ENCODE assay signal across 8 cellular contexts in the genomic region with DNA sequence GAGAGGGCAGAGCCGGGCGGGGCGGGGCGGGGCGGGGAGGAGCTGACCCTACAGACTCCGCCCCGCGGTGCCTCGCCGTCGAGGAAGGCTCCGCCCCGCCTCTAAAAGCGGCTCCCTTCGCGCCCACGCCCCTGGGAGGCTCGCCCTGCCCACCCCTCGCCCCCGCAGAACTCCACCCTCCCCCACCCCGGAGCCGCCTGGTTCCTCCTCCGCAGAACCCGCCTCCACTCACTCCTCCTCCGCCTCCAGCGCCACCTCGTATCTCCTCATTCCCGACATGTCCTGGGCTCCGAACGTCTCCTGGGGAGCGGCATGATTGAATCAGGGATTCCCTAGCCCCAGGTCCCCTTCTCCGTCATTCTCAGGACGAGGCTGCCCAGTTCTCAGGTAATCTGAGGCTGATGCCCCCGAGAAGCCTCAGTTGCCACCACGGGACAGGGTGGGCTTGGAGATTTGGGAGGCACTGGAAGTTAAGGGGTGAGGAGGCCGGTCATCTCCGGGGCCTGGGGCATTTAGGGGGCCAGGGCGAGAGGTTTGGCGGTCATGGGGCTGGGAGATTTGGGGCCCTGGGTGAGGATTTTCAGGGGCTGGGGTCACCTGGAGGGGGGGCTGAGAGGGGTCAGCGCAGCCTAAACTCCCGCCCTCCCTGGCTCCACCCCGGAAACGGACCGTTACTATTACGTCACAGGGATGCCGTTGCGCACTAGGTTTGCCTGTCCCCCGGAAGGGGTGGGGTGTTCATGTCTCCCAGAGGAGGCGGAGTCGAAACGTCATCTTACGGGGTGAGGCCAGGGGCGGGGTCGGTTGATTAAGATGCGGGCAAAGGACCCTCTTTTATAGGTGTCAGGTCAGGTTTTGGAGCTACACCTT. TPM values are rescaled to one million over a fixed set of nuclear protein-coding genes. Genes with fewer than 3 reads are reported as not detected.
DNase-seq lines count a peak whose midpoint lies in the region; ATAC-seq, FAIRE-seq and TF ChIP-seq lines count a peak whose summit lies in the region.

No MANE protein-coding gene starts in this region.

- no peak for TF ChIP-seq EP300 in A549 (IDR thresholded peaks at IDR 0.05)

- TF ChIP-seq POLR2A in A549 (IDR thresholded peaks at IDR 0.05; ENCODE audit: low read length), result peak; percentile 47

- WGBS in A549 (ENCODE audit: missing lambda C conversion rate), result under 1% methylated on average over 26 of the region's 55 CpGs

- no peak for TF ChIP-seq CTCF in A549 (IDR thresholded peaks at IDR 0.05)
- no peak for TF ChIP-seq CTCF in kidney (IDR thresholded peaks at IDR 0.05; ENCODE audit: borderline replicate concordance, extremely low read depth, insufficient read depth)

- intact Hi-C loops in kidney (cut with DNase I), result no loop called here

- peak; percentile 79 to 86 for ATAC-seq in A549
- ATAC-seq in GM19025 (IDR thresholded peaks at IDR 0.05; ENCODE audit: low read depth, unreplicated experiment), result peak; percentile 72
- peak; percentile 78 for ATAC-seq in HG03280 (IDR thresholded peaks at IDR 0.05; ENCODE audit: unreplicated experiment)

- CTCF ChIA-PET in A549 (lab: Yijun Ruan, JAX), result interaction anchor here (1.2 to 12.1 kb wide), 11 partner anchors 9 to 332 kb away, joined by 3 to 288 read pairs (median 4); a partner anchor contains a TSS

- H3K4me1 ChIP-seq in A549, result peaks cover 8% of the 10 kb centered on the region
- H3K4me1 ChIP-seq in kidney (ENCODE audit: control insufficient read depth in 1 of 2, insufficient read depth in 1 of 2, low read depth in 1 of 2, low read length in 2 of 2), result peaks cover 0 to 2% of the 10 kb centered on the region in 2 donors

- H3K4me2 ChIP-seq in A549, result peak overlapping the region; percentile 96

- DNase-seq in A549 (ENCODE audit: low read depth in 1 of 2, low spot score in 1 of 2), result peak; percentile 95 to 99
- DNase-seq in NCI-H446 (lab: John Stamatoyannopoulos, UW), result peak; percentile 51 to 85
- DNase-seq in activated CD4-positive, alpha-beta T cell treated with anti-CD3 and anti-CD28 coated beads for 24 hours (ENCODE audit: low read depth in 2 of 2), result peak; percentile 62 to 70
- DNase-seq in cerebellar nuclear complex (lab: John Stamatoyannopoulos, UW), result peak; percentile 86 to 92
- peak; percentile 99 for DNase-seq in kidney
- DNase-seq in stimulated activated CD4-positive, alpha-beta T cell treated with anti-CD3 and anti-CD28 coated beads, Interleukin-12 subunit alpha, Interleukin-12 subunit beta, amount 100 ng/mL, for 4 hours, result peak; percentile 76

- no peak for TF ChIP-seq RAD21 in A549 (conservative IDR thresholded peaks at IDR 0.05 in 1 of 2, IDR thresholded peaks at IDR 0.05 in 1 of 2)

- FAIRE-seq in A549 (lab: Jason Lieb, UNC) (peak; percentile 28), kidney (lab: Jason Lieb, UNC) (no peak)

- peak overlapping the region; percentile 96 to 97 for H3K27ac ChIP-seq in A549
- peak overlapping the region; percentile 98 to 99 for H3K27ac ChIP-seq in kidney (ENCODE audit: low read depth in 2 of 2, low read length in 2 of 2)

- H3K36me3 ChIP-seq in kidney (ENCODE audit: control insufficient read depth in 1 of 2, insufficient read depth in 2 of 2, low read length in 2 of 2), result no peaks in the 10 kb centered on the region

- POLR2A ChIA-PET in A549 (lab: Yijun Ruan, JAX), result interaction anchor here (0.6 to 1.3 kb wide), 6 partner anchors 14 to 1380 kb away, joined by 3 to 6 read pairs (median 5); a partner anchor contains a TSS

- peak overlapping the region; percentile 93 for H3K4me3 ChIP-seq in A549
- H3K4me3 ChIP-seq in kidney (ENCODE audit: low read length in 2 of 2), result peak overlapping the region; percentile 74 to 88

- H3K9ac ChIP-seq in kidney (ENCODE audit: low read length in 2 of 2), result peak overlapping the region; percentile 93 to 96

- 0 out of 3 replicates have a peak, but pooled peaks cover 4% of the 10 kb centered on the region for H3K9me3 ChIP-seq in A549
- no peaks in the 10 kb centered on the region for H3K9me3 ChIP-seq in kidney (ENCODE audit: control insufficient read depth in 1 of 2, low read length in 2 of 2)

TF ChIP-seq in A549, 52 proteins besides CTCF, POLR2A, EP300 and RAD21 (continues in another document):
- TF ChIP-seq PHF8 (IDR thresholded peaks at IDR 0.05; ENCODE audit: borderline replicate concordance, low read depth), result peak; percentile 85; the same call in 1 of the 2 replicates
- TF ChIP-seq, protein P1, sequence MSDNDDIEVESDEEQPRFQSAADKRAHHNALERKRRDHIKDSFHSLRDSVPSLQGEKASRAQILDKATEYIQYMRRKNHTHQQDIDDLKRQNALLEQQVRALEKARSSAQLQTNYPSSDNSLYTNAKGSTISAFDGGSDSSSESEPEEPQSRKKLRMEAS (IDR thresholded peaks at IDR 0.05), result peak; percentile 3
- TF ChIP-seq MYC (IDR thresholded peaks at IDR 0.05; ENCODE audit: borderline replicate concordance, low read length), result no peak
- TF ChIP-seq, protein P2, sequence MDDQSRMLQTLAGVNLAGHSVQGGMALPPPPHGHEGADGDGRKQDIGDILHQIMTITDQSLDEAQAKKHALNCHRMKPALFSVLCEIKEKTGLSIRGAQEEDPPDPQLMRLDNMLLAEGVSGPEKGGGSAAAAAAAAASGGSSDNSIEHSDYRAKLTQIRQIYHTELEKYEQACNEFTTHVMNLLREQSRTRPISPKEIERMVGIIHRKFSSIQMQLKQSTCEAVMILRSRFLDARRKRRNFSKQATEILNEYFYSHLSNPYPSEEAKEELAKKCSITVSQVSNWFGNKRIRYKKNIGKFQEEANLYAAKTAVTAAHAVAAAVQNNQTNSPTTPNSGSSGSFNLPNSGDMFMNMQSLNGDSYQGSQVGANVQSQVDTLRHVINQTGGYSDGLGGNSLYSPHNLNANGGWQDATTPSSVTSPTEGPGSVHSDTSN (IDR thresholded peaks at IDR 0.05), result no peak
- TF ChIP-seq CBX2 (IDR thresholded peaks at IDR 0.05; ENCODE audit: borderline replicate concordance, low read depth), result no peak
- peak; percentile 78; the same call in 1 of the 2 replicates for TF ChIP-seq HOXA7 (CRISPR knock-in tag; IDR thresholded peaks at IDR 0.05)
- TF ChIP-seq POLR2AphosphoS2 (conservative IDR thresholded peaks at IDR 0.05; ENCODE audit: low read length), result no peak
- no peak for TF ChIP-seq ZC3H11A (IDR thresholded peaks at IDR 0.05)
- TF ChIP-seq EHF (CRISPR knock-in tag; IDR thresholded peaks at IDR 0.05), result no peak
- peak; percentile 8 for TF ChIP-seq CHD2 (IDR thresholded peaks at IDR 0.05; ENCODE audit: low read length, partially characterized antibody)
- TF ChIP-seq, protein P3, sequence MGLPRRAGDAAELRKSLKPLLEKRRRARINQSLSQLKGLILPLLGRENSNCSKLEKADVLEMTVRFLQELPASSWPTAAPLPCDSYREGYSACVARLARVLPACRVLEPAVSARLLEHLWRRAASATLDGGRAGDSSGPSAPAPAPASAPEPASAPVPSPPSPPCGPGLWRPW (IDR thresholded peaks at IDR 0.05), result no peak
- TF ChIP-seq MAZ (IDR thresholded peaks at IDR 0.05; ENCODE audit: borderline replicate concordance, low read depth, low read length), result peak; percentile 79; the same call in 1 of the 2 replicates
- TF ChIP-seq NFE2L2 (conservative IDR thresholded peaks at IDR 0.05; ENCODE audit: low read length), result no peak
- no peak for TF ChIP-seq CHD4 (IDR thresholded peaks at IDR 0.05; ENCODE audit: borderline replicate concordance)

RNA-seq across cellular contexts. Expression of a gene that starts 3.2 kb away (rescaled TPM):
- polyA plus RNA-seq in A549 (2011; rRNA removed) (0.26 and 0.27 TPM in 2 replicates), A549 (2017; fragmentation: RNase III; extraction: RNeasy Plus Mini Kit Qiagen cat#74134 plus additional on column Dnase treatment) (0.16 to 0.26 TPM (median 0.22 TPM) in 3 replicates), kidney (ENCODE audit: insufficient read depth, low read depth, low replicate concordance) (not detected)
- polyA plus RNA-seq in A549 (2012; cell fraction: cytosol; rRNA removed), result 0.14 and 0.25 TPM in 2 replicates
- polyA plus RNA-seq in A549 (2012; cell fraction: nucleus; rRNA removed), result 0.58 and 0.84 TPM in 2 replicates
- 2.0 TPM in 1 of 2 replicates, not detected in the other for polyA minus RNA-seq in A549 (2011; rRNA and poly(A)+ RNA removed)
- not detected for total RNA-seq in kidney

RNA-seq across cellular contexts. Expression of a gene that starts 13.6 kb away (rescaled TPM):
- 5.6 and 8.1 TPM in 2 replicates for polyA plus RNA-seq in A549 (2011; rRNA removed)
- 5.7 and 6.8 TPM in 2 replicates for polyA plus RNA-seq in A549 (2012; cell fraction: cytosol; rRNA removed)
- 54.1 and 57.5 TPM in 2 replicates for polyA plus RNA-seq in A549 (2012; cell fraction: nucleus; rRNA removed)
- polyA plus RNA-seq in A549 (2017; fragmentation: RNase III; extraction: RNeasy Plus Mini Kit Qiagen cat#74134 plus additional on column Dnase treatment), result 5.1 to 7.8 TPM (median 6.8 TPM) in 3 replicates
- polyA minus RNA-seq in A549 (2011; rRNA and poly(A)+ RNA removed), result 9.2 and 11.0 TPM in 2 replicates
- total RNA-seq in kidney, result 15.2 TPM
- polyA plus RNA-seq in kidney (ENCODE audit: insufficient read depth, low read depth, low replicate concordance), result 17.7 TPM

RNA-seq across cellular contexts. Expression of a gene that starts 19.1 kb away (rescaled TPM):
- 19.0 and 24.4 TPM in 2 replicates for polyA plus RNA-seq in A549 (2011; rRNA removed)
- 26.1 and 28.5 TPM in 2 replicates for polyA plus RNA-seq in A549 (2012; cell fraction: cytosol; rRNA removed)
- polyA plus RNA-seq in A549 (2012; cell fraction: nucleus; rRNA removed), result 121 and 128 TPM in 2 replicates
- 24.7 to 31.9 TPM (median 28.4 TPM) in 3 replicates for polyA plus RNA-seq in A549 (2017; fragmentation: RNase III; extraction: RNeasy Plus Mini Kit Qiagen cat#74134 plus additional on column Dnase treatment)
- polyA minus RNA-seq in A549 (2011; rRNA and poly(A)+ RNA removed), result 23.5 and 24.0 TPM in 2 replicates
- 49.2 TPM for total RNA-seq in kidney
- polyA plus RNA-seq in kidney (ENCODE audit: insufficient read depth, low read depth, low replicate concordance), result 83.7 TPM

RNA-seq across cellular contexts. Expression of a gene that starts 25.5 kb away (rescaled TPM):
- polyA plus RNA-seq in A549 (2011; rRNA removed) (not detected in 2 replicates), A549 (2017; fragmentation: RNase III; extraction: RNeasy Plus Mini Kit Qiagen cat#74134 plus additional on column Dnase treatment) (not detected in 3 replicates), kidney (ENCODE audit: insufficient read depth, low read depth, low replicate concordance) (11.4 TPM)
- polyA plus RNA-seq in A549 (2012; cell fraction: cytosol; rRNA removed), result not detected in 2 replicates
- polyA plus RNA-seq in A549 (2012; cell fraction: nucleus; rRNA removed), result not detected in 2 replicates
- not detected in 2 replicates for polyA minus RNA-seq in A549 (2011; rRNA and poly(A)+ RNA removed)
- 60.8 TPM for total RNA-seq in kidney

RNA-seq across cellular contexts. Expression of a gene that starts 28.0 kb away (rescaled TPM):
- polyA plus RNA-seq in A549 (2011; rRNA removed) (64.6 and 95.4 TPM in 2 replicates), A549 (2017; fragmentation: RNase III; extraction: RNeasy Plus Mini Kit Qiagen cat#74134 plus additional on column Dnase treatment) (141 to 150 TPM (median 147 TPM) in 3 replicates), kidney (ENCODE audit: insufficient read depth, low read depth, low replicate concordance) (43.3 TPM)
- polyA plus RNA-seq in A549 (2012; cell fraction: cytosol; rRNA removed), result 151 and 198 TPM in 2 replicates
- polyA plus RNA-seq in A549 (2012; cell fraction: nucleus; rRNA removed), result 81.6 and 107 TPM in 2 replicates
- 51.5 and 62.9 TPM in 2 replicates for polyA minus RNA-seq in A549 (2011; rRNA and poly(A)+ RNA removed)
- total RNA-seq in kidney, result 40.6 TPM

Comparison
In these comparisons a context has a peak if more than half of its experiments do, and no peak if none do; other contexts are left out.
1. Peak in every context shown above with its lines: DNase-seq, ATAC-seq, H3K4me3 ChIP-seq and H3K27ac ChIP-seq.